ENCODE assay signal across 12 cellular contexts in genomic region chr3:58521002-58521670, GRCh38. TPM values are rescaled to one million over a fixed set of nuclear protein-coding genes. Genes with fewer than 3 reads are reported as not detected.
DNase-seq lines count a peak whose midpoint lies in the region; ATAC-seq and TF ChIP-seq lines count a peak whose summit lies in the region.
"Had no signal": no experiment of that assay in that cellular context is flagged by ENCODE, and none has a peak within 500 bp of the region (broad histone marks: within the 10 kb centered on the region; RNA-seq: fewer than 3 reads in every experiment).

No MANE protein-coding gene starts in this region.

- no peaks in the 10 kb centered on the region for H3K9me3 ChIP-seq in endodermal cell (ENCODE audit: control insufficient read depth, low read length)

- no peak overlapping the region for H3K4me3 Mint-ChIP-seq in activated naive CD8-positive, alpha-beta T cell treated with anti-CD3 and anti-CD28 coated beads, Interleukin-2, amount 50 U/mL, for 24 hours
- no peak overlapping the region for H3K4me3 Mint-ChIP-seq in activated naive CD8-positive, alpha-beta T cell treated with anti-CD3 and anti-CD28 coated beads for 36 hours
- H3K4me3 Mint-ChIP-seq in endodermal cell, result no peak overlapping the region
- peak overlapping the region; percentile 36 for H3K4me3 Mint-ChIP-seq in type B pancreatic cell
- no peak overlapping the region for H3K4me3 Mint-ChIP-seq in immature natural killer cell

- H3K4me1 ChIP-seq in endodermal cell (ENCODE audit: control insufficient read depth, insufficient read depth, low read length), result peaks cover 19% of the 10 kb centered on the region

- no peak overlapping the region for H3K27ac Mint-ChIP-seq in activated naive CD8-positive, alpha-beta T cell treated with anti-CD3 and anti-CD28 coated beads, Interleukin-2, amount 50 U/mL, for 24 hours
- no peak overlapping the region for H3K27ac Mint-ChIP-seq in activated naive CD8-positive, alpha-beta T cell treated with anti-CD3 and anti-CD28 coated beads for 36 hours
- peak overlapping the region; percentile 67 for H3K27ac Mint-ChIP-seq in endodermal cell
- peak overlapping the region; percentile 32 for H3K27ac Mint-ChIP-seq in type B pancreatic cell
- H3K27ac Mint-ChIP-seq in immature natural killer cell, result no peak overlapping the region

- ATAC-seq in activated naive CD8-positive, alpha-beta T cell treated with anti-CD3 and anti-CD28 coated beads, Interleukin-2, amount 50 U/mL, for 24 hours, result peak; percentile 36

- H3K36me3 Mint-ChIP-seq in activated naive CD8-positive, alpha-beta T cell treated with anti-CD3 and anti-CD28 coated beads, Interleukin-2, amount 50 U/mL, for 24 hours (ENCODE audit: low read depth), result no peaks in the 10 kb centered on the region
- no peaks in the 10 kb centered on the region for H3K36me3 Mint-ChIP-seq in activated naive CD8-positive, alpha-beta T cell treated with anti-CD3 and anti-CD28 coated beads for 36 hours
- peaks cover 3% of the 10 kb centered on the region for H3K36me3 Mint-ChIP-seq in endodermal cell (ENCODE audit: low read depth)
- no peaks in the 10 kb centered on the region for H3K36me3 Mint-ChIP-seq in type B pancreatic cell
- H3K36me3 Mint-ChIP-seq in immature natural killer cell, result no peaks in the 10 kb centered on the region

- no peaks in the 10 kb centered on the region for H3K9me3 Mint-ChIP-seq in activated naive CD8-positive, alpha-beta T cell treated with anti-CD3 and anti-CD28 coated beads, Interleukin-2, amount 50 U/mL, for 24 hours
- H3K9me3 Mint-ChIP-seq in activated naive CD8-positive, alpha-beta T cell treated with anti-CD3 and anti-CD28 coated beads for 36 hours, result no peaks in the 10 kb centered on the region
- H3K9me3 Mint-ChIP-seq in endodermal cell (no peaks in the 10 kb centered on the region), type B pancreatic cell (no peaks in the 10 kb centered on the region), immature natural killer cell (no peaks in the 10 kb centered on the region)

- no peak overlapping the region for H3K9ac ChIP-seq in endodermal cell (ENCODE audit: extremely low read depth, low read length, poor library complexity, severe bottlenecking)

- no peak overlapping the region for H3K27ac ChIP-seq in endodermal cell (ENCODE audit: low read depth, low read length)
- H3K27ac ChIP-seq: SK-N-MC had no signal

- H3K27me3 Mint-ChIP-seq in activated naive CD8-positive, alpha-beta T cell treated with anti-CD3 and anti-CD28 coated beads, Interleukin-2, amount 50 U/mL, for 24 hours, result no peaks in the 10 kb centered on the region
- H3K27me3 Mint-ChIP-seq in activated naive CD8-positive, alpha-beta T cell treated with anti-CD3 and anti-CD28 coated beads for 36 hours, result no peaks in the 10 kb centered on the region
- H3K27me3 Mint-ChIP-seq in endodermal cell (ENCODE audit: insufficient read depth), result peaks cover 29% of the 10 kb centered on the region
- H3K27me3 Mint-ChIP-seq in type B pancreatic cell, result no peaks in the 10 kb centered on the region
- peaks cover 0 to 4% (median 2%) of the 10 kb centered on the region in 3 donors for H3K27me3 Mint-ChIP-seq in immature natural killer cell (ENCODE audit: low read depth in 3 of 3)

- WGBS in endodermal cell (ENCODE audit: insufficient coverage in 1 of 2, insufficient read length in 1 of 2), 2 experiments, result 73 to 80% methylated on average over 6 to 7 of the region's 7 CpGs

- H3K36me3 ChIP-seq in endodermal cell (ENCODE audit: control insufficient read depth, insufficient read depth, low read length), result no peaks in the 10 kb centered on the region

- intact Hi-C loops in posterior cingulate gyrus (cut with DNase I), result no loop called here

- H3K4me1 Mint-ChIP-seq in activated naive CD8-positive, alpha-beta T cell treated with anti-CD3 and anti-CD28 coated beads, Interleukin-2, amount 50 U/mL, for 24 hours, result no peaks in the 10 kb centered on the region
- no peaks in the 10 kb centered on the region for H3K4me1 Mint-ChIP-seq in activated naive CD8-positive, alpha-beta T cell treated with anti-CD3 and anti-CD28 coated beads for 36 hours
- H3K4me1 Mint-ChIP-seq in endodermal cell (peaks cover 49% of the 10 kb centered on the region), type B pancreatic cell (ENCODE audit: unreplicated experiment) (peaks cover 36% of the 10 kb centered on the region), immature natural killer cell (no peaks in the 10 kb centered on the region)

- DNase-seq in activated naive CD8-positive, alpha-beta T cell treated with anti-CD3 and anti-CD28 coated beads, Interleukin-2, amount 50 U/mL, for 24 hours, result no peak
- no peak for DNase-seq in activated naive CD8-positive, alpha-beta T cell treated with anti-CD3 and anti-CD28 coated beads for 36 hours
- DNase-seq in NCI-H446 treated with DMSO at 0.1 percent for 48 hours (lab: John Stamatoyannopoulos, UW) (peak; percentile 18), endodermal cell (peak; percentile 77), type B pancreatic cell (ENCODE audit: extremely low spot score, unreplicated experiment) (no peak), immature natural killer cell (no peak), posterior cingulate gyrus (no peak)
- no peak for DNase-seq in stimulated activated CD4-positive, alpha-beta T cell treated with anti-CD3 and anti-CD28 coated beads, Interleukin-2, amount 100 ng/mL, for 24 hours
- DNase-seq: activated CD4-positive, alpha-beta T cell treated with anti-CD3 and anti-CD28 coated beads for 4 hours; activated effector memory CD4-positive, alpha-beta T cell treated with anti-CD3 and anti-CD28 coated beads, Interleukin-2, amount 50 U/mL, for 16 hours; NCI-H226 had no signal

- H3K4me3 ChIP-seq in endodermal cell (ENCODE audit: low read length), result no peak overlapping the region
- H3K4me3 ChIP-seq: SK-N-MC had no signal

- TF ChIP-seq CTCF in endodermal cell (conservative IDR thresholded peaks at IDR 0.05) (no peak), type B pancreatic cell (conservative IDR thresholded peaks at IDR 0.05) (no peak)

- H3K27me3 ChIP-seq in endodermal cell (ENCODE audit: control insufficient read depth, insufficient read depth, low read length, poor library complexity, severe bottlenecking), result peaks cover 21% of the 10 kb centered on the region

RNA-seq across cellular contexts. Expression of gene ACOX2, which starts 15.9 kb away (rescaled TPM):
- total RNA-seq in activated naive CD8-positive, alpha-beta T cell treated with anti-CD3 and anti-CD28 coated beads for 36 hours, result not detected
- 1 to 10 TPM; 6.6 to 9.8 TPM for total RNA-seq in endodermal cell
- polyA plus RNA-seq in endodermal cell (2013, experiment 1 of 2), result 6.2 TPM
- 6.3 TPM for polyA plus RNA-seq in endodermal cell (2013, experiment 2 of 2)
- 5.6 and 6.9 TPM in 2 replicates for total RNA-seq in type B pancreatic cell (ENCODE audit: low replicate concordance)
- polyA plus RNA-seq in immature natural killer cell, result not detected

RNA-seq across cellular contexts. Expression of gene KCTD6, which starts 29.2 kb away (rescaled TPM):
- total RNA-seq in activated naive CD8-positive, alpha-beta T cell treated with anti-CD3 and anti-CD28 coated beads for 36 hours, result 1 to 10 TPM; 4.8 to 5.3 TPM
- 10 to 100 TPM; 17.9 to 20.4 TPM for total RNA-seq in endodermal cell
- 32.2 TPM for polyA plus RNA-seq in endodermal cell (2013, experiment 1 of 2)
- 30.6 TPM for polyA plus RNA-seq in endodermal cell (2013, experiment 2 of 2)
- 23.5 and 24.9 TPM in 2 replicates for total RNA-seq in type B pancreatic cell (ENCODE audit: low replicate concordance)
- polyA plus RNA-seq in immature natural killer cell, result 10 to 100 TPM in 2 of 3 donors, 1 to 10 TPM in 1; 8.3 to 12.9 (median 12.4) TPM

RNA-seq across cellular contexts. Expression of gene FAM107A, which starts 56.1 kb away (rescaled TPM):
- total RNA-seq in activated naive CD8-positive, alpha-beta T cell treated with anti-CD3 and anti-CD28 coated beads for 36 hours, result not detected
- total RNA-seq in endodermal cell (not detected), type B pancreatic cell (ENCODE audit: low replicate concordance) (2.9 and 4.5 TPM in 2 replicates)
- polyA plus RNA-seq in endodermal cell (2013, experiment 1 of 2), result 2.4 TPM
- polyA plus RNA-seq in endodermal cell (2013, experiment 2 of 2), result 2.2 TPM
- polyA plus RNA-seq in immature natural killer cell, result not detected

Comparison
In these comparisons a context has a peak if more than half of its experiments do, and no peak if none do; other contexts are left out.
1. DNase-seq: peak in NCI-H446 treated with DMSO at 0.1 percent for 48 hours (single experiment) and endodermal cell (single experiment); none in activated naive CD8-positive, alpha-beta T cell treated with anti-CD3 and anti-CD28 coated beads, Interleukin-2, amount 50 U/mL, for 24 hours (single experiment), activated naive CD8-positive, alpha-beta T cell treated with anti-CD3 and anti-CD28 coated beads for 36 hours (single experiment), type B pancreatic cell (single experiment), immature natural killer cell (0 of 3), stimulated activated CD4-positive, alpha-beta T cell treated with anti-CD3 and anti-CD28 coated beads, Interleukin-2, amount 100 ng/mL, for 24 hours (0 of 2) and posterior cingulate gyrus (0 of 10).
2. H3K27ac Mint-ChIP-seq: peak in endodermal cell (single experiment) and type B pancreatic cell (single experiment); none in activated naive CD8-positive, alpha-beta T cell treated with anti-CD3 and anti-CD28 coated beads, Interleukin-2, amount 50 U/mL, for 24 hours (single experiment), activated naive CD8-positive, alpha-beta T cell treated with anti-CD3 and anti-CD28 coated beads for 36 hours (single experiment) and immature natural killer cell (0 of 6).